In the genomic region with DNA sequence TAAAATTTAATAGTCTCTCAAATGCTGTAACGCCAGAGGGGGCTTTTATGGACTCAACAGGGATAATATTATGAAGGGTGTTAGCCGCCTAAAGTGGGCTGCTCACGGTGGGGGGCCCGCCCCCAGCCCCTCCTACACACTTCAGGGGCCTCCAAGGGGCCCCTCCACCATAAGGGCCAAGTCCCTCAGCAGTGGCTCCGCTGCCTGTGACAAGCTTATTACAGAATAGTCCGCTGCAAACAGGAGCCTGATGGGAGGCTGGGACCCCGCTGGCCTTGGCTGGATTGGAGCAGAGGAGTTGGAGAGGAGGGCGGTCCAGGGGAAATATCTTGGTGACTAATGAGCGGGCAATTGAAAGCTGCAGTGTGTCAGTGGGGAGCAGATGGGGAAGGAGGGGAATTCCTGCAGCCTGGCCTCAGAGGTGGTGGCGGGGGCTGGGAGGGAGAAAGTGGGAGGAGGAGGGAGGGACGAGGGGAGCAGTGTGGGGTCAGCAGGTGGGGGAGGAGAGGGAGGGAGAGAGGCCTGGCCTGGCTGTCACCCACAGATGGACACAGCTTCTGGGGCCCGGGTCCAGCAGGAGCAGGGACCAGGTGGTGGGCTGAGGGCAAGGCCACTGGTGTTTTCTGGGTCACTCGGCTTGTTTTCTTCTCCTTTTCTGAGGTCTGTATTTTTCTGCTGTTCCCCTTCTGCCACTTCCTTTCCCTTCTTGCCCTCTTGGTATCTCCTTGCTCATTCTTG, we compare ENCODE assay signal across 1 cellular context.
TF ChIP-seq lines count a peak whose summit lies in the region.

No MANE protein-coding gene starts in this region.

TF ChIP-seq in HepG2, 621 proteins besides CTCF, POLR2A, EP300 and RAD21:
- TF ChIP-seq ZNF670 (CRISPR knock-in tag; IDR thresholded peaks at IDR 0.05; ENCODE audit: borderline replicate concordance) (no peak), ZBTB7B (CRISPR knock-in tag; IDR thresholded peaks at IDR 0.05) (0 out of 2 replicates have a peak, but pooled peaks have one; percentile 44), HNRNPK (IDR thresholded peaks at IDR 0.05; ENCODE audit: low read depth, low read length, poor library complexity, severe bottlenecking) (peak; percentile 36), PCBP1 (IDR thresholded peaks at IDR 0.05; ENCODE audit: borderline replicate concordance, low read depth, low read length) (0 out of 2 replicates have a peak, but pooled peaks have one; percentile 50)
- TF ChIP-seq, protein P1, sequence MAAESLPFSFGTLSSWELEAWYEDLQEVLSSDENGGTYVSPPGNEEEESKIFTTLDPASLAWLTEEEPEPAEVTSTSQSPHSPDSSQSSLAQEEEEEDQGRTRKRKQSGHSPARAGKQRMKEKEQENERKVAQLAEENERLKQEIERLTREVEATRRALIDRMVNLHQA (CRISPR knock-in tag; IDR thresholded peaks at IDR 0.05), result no peak
